8 cellular contexts compared by ENCODE assay signal in the genomic region with DNA sequence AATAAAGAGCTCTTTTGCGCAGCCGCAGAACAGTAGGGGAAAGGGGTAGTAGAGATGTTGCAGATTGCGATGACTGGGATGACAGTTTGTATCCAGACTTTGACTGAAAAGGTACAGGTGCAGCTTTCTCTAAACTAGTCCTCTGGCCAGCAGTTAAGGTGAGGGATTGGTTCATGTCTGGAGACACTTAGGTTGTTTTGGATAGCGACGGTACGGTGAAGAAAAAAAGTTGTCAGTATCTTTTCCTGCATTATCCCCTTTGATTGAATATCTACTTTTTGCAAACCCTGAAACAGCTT. TPM values are rescaled to one million over a fixed set of nuclear protein-coding genes. Genes with fewer than 3 reads are reported as not detected.
A peak's percentile ranks its signal among the peaks of the same experiment; 100 is the strongest.
DNase-seq lines count a peak whose midpoint lies in the region; FAIRE-seq and TF ChIP-seq lines count a peak whose summit lies in the region.

No MANE protein-coding gene starts in this region.

- intact Hi-C loops in Caco-2 (cut with micrococcal nuclease; ENCODE audit: unreplicated experiment) (loop anchor here (2.0 to 5.0 kb wide), 2 partner anchors 40 to 59 kb away; a partner anchor contains a TSS), lower leg skin (cut with DNase I; ENCODE audit: low total_unique reads) (no loop called here)

- H3K27me3 ChIP-seq in Caco-2 (replicated peaks; ENCODE audit: control insufficient read depth, insufficient read depth, low read length) (no peaks in the 10 kb centered on the region), Loucy (ENCODE audit: insufficient read depth, low read length, poor library complexity, severe bottlenecking) (no peaks in the 10 kb centered on the region), astrocyte (ENCODE audit: insufficient read depth, low read length) (no peaks in the 10 kb centered on the region)

- H3K9me3 Mint-ChIP-seq in Caco-2 (ENCODE audit: unreplicated experiment) (no peaks in the 10 kb centered on the region), astrocyte (ENCODE audit: unreplicated experiment) (no peaks in the 10 kb centered on the region)

- H4K20me1 ChIP-seq in Loucy (ENCODE audit: insufficient read depth, low read length, poor library complexity, severe bottlenecking) (peaks cover 37% of the 10 kb centered on the region), astrocyte (ENCODE audit: insufficient read depth, low read length) (peaks cover 16% of the 10 kb centered on the region)

- WGBS in lower leg skin, 2 donors: 2 to 4% methylated on average over 6 of the region's 6 CpGs
- 2% methylated on average over 6 of the region's 6 CpGs for WGBS in urinary bladder

- CTCF ChIA-PET in Caco-2 (lab: Charles Lee): interaction anchor here (1.0 to 1.4 kb wide), 3 partner anchors 13 to 76 kb away, joined by 3 to 5 read pairs (median 3); no protein-coding TSS in a partner anchor

- H3K4me3 ChIP-seq in Caco-2 (ENCODE audit: low read depth, low read length) (peak overlapping the region; percentile 88), Loucy (ENCODE audit: low read length, poor library complexity, severe bottlenecking) (peak overlapping the region; percentile 85), astrocyte (ENCODE audit: insufficient read depth, low read depth, low read length) (peak overlapping the region; percentile 88), lower leg skin (ENCODE audit: low read depth, poor library complexity, severe bottlenecking) (peak overlapping the region; percentile 69), urinary bladder (ENCODE audit: low read depth, low read length) (peak overlapping the region; percentile 74)

- H2AFZ ChIP-seq in Loucy (ENCODE audit: low read length) (peak overlapping the region; percentile 93), astrocyte (ENCODE audit: low read depth, low read length) (peak overlapping the region; percentile 90)

- peaks cover 63% of the 10 kb centered on the region for H3K79me2 ChIP-seq in Loucy (ENCODE audit: insufficient read depth, low read length)
- peaks cover 51% of the 10 kb centered on the region for H3K79me2 ChIP-seq in astrocyte (ENCODE audit: insufficient read depth, low read length)

- H3K27ac ChIP-seq in astrocyte (ENCODE audit: low read depth, low read length) (peak overlapping the region; percentile 90), urinary bladder (ENCODE audit: low read depth) (no peak overlapping the region)

- no peak for DNase-seq in Caco-2
- DNase-seq in astrocyte (ENCODE audit: low read depth): no peak
- peak in 1 of 2 donors; percentile 36 for DNase-seq in lower leg skin (ENCODE audit: low spot score in 2 of 2)
- no peak for DNase-seq in NCI-H2196 treated with DMSO at 0.1 percent for 48 hours (lab: John Stamatoyannopoulos, UW; ENCODE audit: unreplicated experiment)
- DNase-seq in H54 (ENCODE audit: insufficient read length, low spot score): no peak
- no peak for DNase-seq in putamen (ENCODE audit: low spot score)

- POLR2A ChIA-PET in Caco-2 (lab: Charles Lee): interaction anchor here (0.5 to 1.7 kb wide), 6 partner anchors 9 to 326 kb away, joined by 3 to 25 read pairs (median 4); a partner anchor contains a TSS

- H3K36me3 Mint-ChIP-seq in Caco-2 (ENCODE audit: insufficient read depth, unreplicated experiment) (peaks cover 62% of the 10 kb centered on the region), astrocyte (ENCODE audit: low read depth, unreplicated experiment) (peaks cover 13% of the 10 kb centered on the region)

- H3K27ac Mint-ChIP-seq in Caco-2 (ENCODE audit: unreplicated experiment) (peak overlapping the region; percentile 100), astrocyte (ENCODE audit: unreplicated experiment) (peak overlapping the region; percentile 99)

- TF ChIP-seq POLR2A in lower leg skin (IDR thresholded peaks at IDR 0.05) (no peak), H54 (IDR thresholded peaks at IDR 0.05; ENCODE audit: low read depth, low read length) (no peak)

- H3K4me1 Mint-ChIP-seq in Caco-2 (ENCODE audit: low read depth, unreplicated experiment): peaks cover 14% of the 10 kb centered on the region
- peaks cover 9% of the 10 kb centered on the region for H3K4me1 Mint-ChIP-seq in astrocyte (ENCODE audit: low read depth, unreplicated experiment)

- TF ChIP-seq CTCF in Caco-2 (IDR thresholded peaks at IDR 0.05; ENCODE audit: insufficient read depth in 1 of 2, low read depth in 1 of 2, low read length in 1 of 2, severe bottlenecking in 1 of 2, unreplicated experiment in 1 of 2): no peak
- no peak for TF ChIP-seq CTCF in Loucy (conservative IDR thresholded peaks at IDR 0.05; ENCODE audit: low read length)
- no peak for TF ChIP-seq CTCF in astrocyte (IDR thresholded peaks at IDR 0.05; ENCODE audit: insufficient read depth, low read depth, low read length)
- no peak for TF ChIP-seq CTCF in lower leg skin (IDR thresholded peaks at IDR 0.05)

- no peaks in the 10 kb centered on the region for H3K9me2 ChIP-seq in Loucy (replicated peaks; ENCODE audit: low read depth, low read length)

- no peaks in the 10 kb centered on the region for H3K9me3 ChIP-seq in Caco-2
- H3K9me3 ChIP-seq in Loucy (ENCODE audit: insufficient read depth, low read depth, low read length): no peaks in the 10 kb centered on the region
- no peaks in the 10 kb centered on the region for H3K9me3 ChIP-seq in astrocyte (ENCODE audit: insufficient read depth, low read depth, low read length)

- peaks cover 5% of the 10 kb centered on the region for H3K36me3 ChIP-seq in Caco-2 (ENCODE audit: control insufficient read depth, insufficient read depth, low read length)
- peaks cover 25% of the 10 kb centered on the region; the same call in 1 of the 2 replicates for H3K36me3 ChIP-seq in Loucy (ENCODE audit: insufficient read depth, low read length)
- peaks cover 11% of the 10 kb centered on the region for H3K36me3 ChIP-seq in astrocyte (ENCODE audit: insufficient read depth, low read length)
- H3K36me3 ChIP-seq in urinary bladder (ENCODE audit: insufficient read depth): peaks cover 2% of the 10 kb centered on the region

- H3F3A ChIP-seq in Loucy (ENCODE audit: low read depth): no peaks in the 10 kb centered on the region

- peak overlapping the region; percentile 96 for H3K4me2 ChIP-seq in Loucy (ENCODE audit: low read depth, low read length, poor library complexity, severe bottlenecking)
- H3K4me2 ChIP-seq in astrocyte (ENCODE audit: low read length): peak overlapping the region; percentile 97

- TSS peak; percentile 45 for BruUV-seq in Caco-2 (replicated peaks; lab: Mats Ljungman, UMichigan)

- FAIRE-seq in astrocyte (lab: Jason Lieb, UNC) (no peak), H54 (lab: Jason Lieb, UNC) (no peak)

- H3K4me3 Mint-ChIP-seq in Caco-2 (ENCODE audit: unreplicated experiment) (peak overlapping the region; percentile 95), astrocyte (ENCODE audit: unreplicated experiment) (peak overlapping the region; percentile 97)

- H3K27me3 Mint-ChIP-seq in Caco-2 (ENCODE audit: insufficient read depth, unreplicated experiment) (no peaks in the 10 kb centered on the region), astrocyte (ENCODE audit: low read depth, unreplicated experiment) (no peaks in the 10 kb centered on the region)

- H3K4me1 ChIP-seq in Caco-2 (peaks cover 5% of the 10 kb centered on the region; the same call in 1 of the 2 replicates), Loucy (ENCODE audit: insufficient read depth, low read length, poor library complexity, severe bottlenecking) (peaks cover 29% of the 10 kb centered on the region), astrocyte (ENCODE audit: insufficient read depth, low read length) (peaks cover 14% of the 10 kb centered on the region), urinary bladder (ENCODE audit: insufficient read depth) (peaks cover 1% of the 10 kb centered on the region)

- peak overlapping the region; percentile 89 for H3K9ac ChIP-seq in Loucy (ENCODE audit: low read depth, low read length, poor library complexity, severe bottlenecking)
- peak overlapping the region; percentile 93 for H3K9ac ChIP-seq in astrocyte (ENCODE audit: low read length)

RNA-seq across cellular contexts. Expression of a gene that starts 0.5 kb away (rescaled TPM):
- 20.3 and 20.8 TPM in 2 replicates for total RNA-seq in Caco-2 (2022)
- total RNA-seq in astrocyte: 11.0 and 13.0 TPM in 2 replicates
- 10 to 100 TPM in 2 of 4 donors, 1 to 10 TPM in 2; 4.5 to 14.0 (median 8.5) TPM for total RNA-seq in lower leg skin
- total RNA-seq in urinary bladder: 8.5 TPM
- polyA plus RNA-seq in urinary bladder: 11.0 TPM

RNA-seq across cellular contexts. Expression of a gene that starts 1.3 kb away (rescaled TPM):
- total RNA-seq in Caco-2 (2022) (84.1 and 94.1 TPM in 2 replicates), astrocyte (49.0 and 49.3 TPM in 2 replicates), lower leg skin (10 to 100 TPM; 30.4 to 39.6 (median 33.4) TPM), urinary bladder (30.9 TPM)
- 63.7 TPM for polyA plus RNA-seq in urinary bladder

RNA-seq across cellular contexts. Expression of a gene that starts 13.6 kb away (rescaled TPM):
- 93.7 and 95.6 TPM in 2 replicates for total RNA-seq in Caco-2 (2022)
- total RNA-seq in astrocyte: 58.1 and 60.3 TPM in 2 replicates
- total RNA-seq in lower leg skin: 10 to 100 TPM; 39.3 to 57.7 (median 47.1) TPM
- total RNA-seq in urinary bladder: 16.0 TPM
- polyA plus RNA-seq in urinary bladder: 42.8 TPM

RNA-seq across cellular contexts. Expression of a gene that starts 59.4 kb away (rescaled TPM):
- total RNA-seq in Caco-2 (2022) (91.3 and 95.4 TPM in 2 replicates), astrocyte (64.6 and 69.1 TPM in 2 replicates), lower leg skin (10 to 100 TPM; 32.5 to 61.5 (median 49.4) TPM), urinary bladder (18.2 TPM)
- polyA plus RNA-seq in urinary bladder: 25.6 TPM
